ENCODE assay signal across 8 cellular contexts in the genomic region with DNA sequence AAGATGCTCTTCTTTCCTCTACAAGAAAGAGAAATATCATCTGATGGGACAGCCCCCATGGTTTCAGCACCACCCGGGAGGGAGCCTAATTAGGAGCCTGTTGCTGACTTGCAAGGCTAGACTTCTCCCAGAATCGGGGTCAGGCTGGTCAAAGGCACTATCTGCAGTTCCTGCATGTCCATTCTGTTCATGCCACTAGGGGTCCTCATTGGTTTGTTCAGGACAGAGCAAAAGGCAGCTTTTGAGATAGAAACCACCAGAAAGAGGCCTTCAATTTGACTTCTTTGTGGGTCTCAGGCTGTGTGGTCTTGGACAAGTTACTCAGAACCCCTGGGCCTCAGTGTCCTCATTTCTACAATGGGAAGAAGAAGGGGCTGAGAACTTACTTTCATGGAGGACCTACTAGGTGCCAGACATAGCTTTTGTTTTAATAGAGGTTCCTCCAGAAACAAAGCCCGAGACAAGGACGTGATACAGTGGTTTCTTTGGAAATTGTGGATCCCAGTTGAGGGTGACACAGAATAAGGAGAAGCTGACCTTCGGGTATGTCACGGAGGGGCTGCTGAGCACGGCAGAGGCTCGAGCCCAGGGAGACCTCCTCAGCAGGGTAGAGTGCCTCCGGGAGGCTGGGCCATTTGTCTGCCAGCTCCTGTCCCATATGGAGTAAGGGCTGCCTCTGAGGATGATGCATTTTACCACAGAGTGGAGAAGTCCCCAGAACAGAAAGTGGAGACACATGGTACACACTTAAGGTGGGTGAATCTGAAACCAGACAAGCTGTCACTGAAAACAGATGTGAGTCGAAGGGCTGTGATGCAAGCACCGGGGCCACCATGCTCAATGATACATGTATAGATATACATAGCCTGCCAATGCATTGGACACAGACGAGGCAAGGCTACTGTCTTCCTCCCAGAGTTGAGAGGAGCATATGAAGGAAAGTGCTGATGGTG. TPM values are rescaled to one million over a fixed set of nuclear protein-coding genes. Genes with fewer than 3 reads are reported as not detected.
DNase-seq lines count a peak whose midpoint lies in the region; ATAC-seq, FAIRE-seq and TF ChIP-seq lines count a peak whose summit lies in the region.

No MANE protein-coding gene starts in this region.

- no peak for TF ChIP-seq POLR2A in right lobe of liver (IDR thresholded peaks at IDR 0.05)
- no peak for TF ChIP-seq POLR2A in gastroesophageal sphincter (IDR thresholded peaks at IDR 0.05)

- WGBS in right lobe of liver (ENCODE audit: insufficient coverage, low coverage, low lambda C conversion rate, missing lambda C conversion rate), result 49% methylated on average over 4 of the region's 12 CpGs
- WGBS in gastroesophageal sphincter (ENCODE audit: low coverage in 1 of 2), 2 donors, result 60 to 81% methylated on average over 3 to 5 of the region's 12 CpGs

- no peak for TF ChIP-seq EP300 in gastroesophageal sphincter (IDR thresholded peaks at IDR 0.05)

- no peaks in the 10 kb centered on the region for H3K4me1 ChIP-seq in right lobe of liver
- no peaks in the 10 kb centered on the region for H3K4me1 ChIP-seq in gastroesophageal sphincter

- H3K9me3 ChIP-seq in right lobe of liver, result no peaks in the 10 kb centered on the region
- no peaks in the 10 kb centered on the region for H3K9me3 ChIP-seq in gastroesophageal sphincter

- H3K36me3 ChIP-seq in bronchial epithelial cell (ENCODE audit: control insufficient read depth, insufficient read depth, low read length) (no peaks in the 10 kb centered on the region), right lobe of liver (no peaks in the 10 kb centered on the region), gastroesophageal sphincter (no peaks in the 10 kb centered on the region)

- H3K27me3 ChIP-seq in bronchial epithelial cell (ENCODE audit: control insufficient read depth, insufficient read depth, low read length), result peaks cover 2% of the 10 kb centered on the region
- no peaks in the 10 kb centered on the region for H3K27me3 ChIP-seq in right lobe of liver
- H3K27me3 ChIP-seq in gastroesophageal sphincter, result peaks cover 46% of the 10 kb centered on the region

- DNase-seq in EH (ENCODE audit: low read depth) (peak; percentile 57), NCI-H526 treated with DMSO at 0.1 percent for 48 hours (lab: John Stamatoyannopoulos, UW) (peak; percentile 42), bronchial epithelial cell (ENCODE audit: low read depth) (peak; percentile 62), right lobe of liver (peak in 2 of 3 donors; percentile 22 to 62)
- no peak for DNase-seq in activated effector memory CD4-positive, alpha-beta T cell treated with Interleukin-2 at 50 U/mL for 16 hours

- peak; percentile 68 for FAIRE-seq in bronchial epithelial cell (lab: Jason Lieb, UNC)

- intact Hi-C loops in right lobe of liver (cut with DNase I), result no loop called here

- H3K4me3 ChIP-seq in bronchial epithelial cell (ENCODE audit: low read depth, low read length) (no peak overlapping the region), right lobe of liver (no peak overlapping the region), gastroesophageal sphincter (no peak overlapping the region)

- ATAC-seq in GM19438 (IDR thresholded peaks at IDR 0.05; ENCODE audit: low read depth, unreplicated experiment), result peak; percentile 70
- peak; percentile 92 for ATAC-seq in HG03378 (IDR thresholded peaks at IDR 0.05; ENCODE audit: unreplicated experiment)
- ATAC-seq in right lobe of liver, result peak; percentile 79 to 91 (median 86)
- no peak for ATAC-seq in gastroesophageal sphincter

- peak; percentile 87 for TF ChIP-seq CTCF in bronchial epithelial cell (IDR thresholded peaks at IDR 0.05; ENCODE audit: insufficient read depth, low read length, severe bottlenecking)
- TF ChIP-seq CTCF in right lobe of liver (IDR thresholded peaks at IDR 0.05), result peak; percentile 58 to 62 (median 60)
- TF ChIP-seq CTCF in gastroesophageal sphincter (IDR thresholded peaks at IDR 0.05), result peak in 1 of 4 experiments; percentile 20

- H3K27ac ChIP-seq in right lobe of liver, result no peak overlapping the region
- H3K27ac ChIP-seq in gastroesophageal sphincter, result no peak overlapping the region

RNA-seq across cellular contexts. Expression of a gene that starts 33.1 kb away (rescaled TPM):
- total RNA-seq in bronchial epithelial cell, result not detected in 2 replicates
- total RNA-seq in right lobe of liver, result not detected
- total RNA-seq in gastroesophageal sphincter, result not detected
